8 cellular contexts compared by ENCODE assay signal in the genomic region with DNA sequence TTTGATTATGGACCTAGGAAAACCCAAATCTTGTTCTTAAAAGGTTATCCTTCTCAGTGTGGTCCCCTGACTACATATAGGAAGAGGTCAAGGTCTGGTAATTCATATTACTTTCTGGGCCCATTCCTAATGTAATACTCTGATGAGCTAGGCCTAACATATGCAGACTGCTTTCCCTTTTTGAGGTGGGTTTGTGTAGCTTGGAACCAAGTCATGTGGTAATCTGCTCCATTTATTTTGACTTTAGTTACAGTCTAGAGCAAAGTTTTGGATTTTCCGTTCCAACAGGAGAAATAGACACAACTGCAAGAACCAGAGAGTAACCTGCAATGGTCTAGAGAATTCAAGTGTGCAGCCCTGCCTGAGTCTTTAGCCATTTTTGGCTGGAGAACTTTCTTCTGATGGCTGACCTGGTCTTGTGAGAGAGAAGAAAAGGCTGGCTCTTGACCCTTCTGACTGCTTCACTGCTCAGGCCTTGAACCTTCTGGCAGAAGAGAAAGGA. TPM values are rescaled to one million over a fixed set of nuclear protein-coding genes. Genes with fewer than 3 reads are reported as not detected.
"Had no signal": no experiment of that assay in that cellular context is flagged by ENCODE, and none has a peak within 500 bp of the region (broad histone marks: within the 10 kb centered on the region; RNA-seq: fewer than 3 reads in every experiment).

No MANE protein-coding gene starts in this region.

- DNase-seq: GDM1, GF-D8 had no signal

- H3K4me3 ChIP-seq: GM12878 had no signal

- FAIRE-seq: G401.6, GM12878, GM12891, GM12892, GM18507, GM19239 had no signal

- ATAC-seq: GM12878 had no signal

RNA-seq across cellular contexts. Expression of a gene that starts 22.5 kb away (rescaled TPM):
- total RNA-seq: GM12878 had no signal
- polyA plus RNA-seq: GM12878 had no signal
